Comparison of ENCODE assay signal across 31 cellular contexts in genomic region chr13:76153239-76153638, GRCh38.
"Had no signal": no experiment of that assay in that cellular context is flagged by ENCODE, and none has a peak within 500 bp of the region (broad histone marks: within the 10 kb centered on the region; RNA-seq: fewer than 3 reads in every experiment).

No MANE protein-coding gene starts in this region.

- H3K27me3 ChIP-seq: adrenal gland, ascending aorta, body of pancreas, brain microvascular endothelial cell, breast epithelium, cardiac muscle cell had no signal

- H3K36me3 ChIP-seq: adrenal gland, ascending aorta, brain microvascular endothelial cell, breast epithelium, cardiac muscle cell had no signal

- H3K9me3 ChIP-seq: adrenal gland, ascending aorta, body of pancreas, breast epithelium had no signal

- H3K4me1 ChIP-seq: adrenal gland, ascending aorta, body of pancreas, breast epithelium had no signal

- H3K27ac ChIP-seq: adrenal gland, ascending aorta, body of pancreas, brain microvascular endothelial cell, breast epithelium, cardiac muscle cell had no signal

- H3K4me3 ChIP-seq: adrenal gland, ascending aorta, body of pancreas, breast epithelium, cardiac muscle cell had no signal

- ATAC-seq: activated naive CD4-positive, alpha-beta T cell treated with anti-CD3 and anti-CD28 coated beads, Interleukin-2, amount 50 U/mL, for 72 hours; activated naive CD8-positive, alpha-beta T cell treated with anti-CD3 and anti-CD28 coated beads, Interleukin-2, amount 50 U/mL, for 24 hours; activated T-cell treated with anti-CD3 and anti-CD28 coated beads, Interleukin-2, amount 50 U/mL, for 4 hours; activated T-cell treated with anti-CD3 and anti-CD28 coated beads, Interleukin-2, amount 50 U/mL, for 72 hours; activated T-helper 17 cell treated with anti-CD3 and anti-CD28 coated beads, Interleukin-2, amount 50 U/mL, for 72 hours; body of pancreas had no signal

- DNase-seq: activated effector memory CD4-positive, alpha-beta T cell treated with anti-CD3 and anti-CD28 coated beads, Interleukin-2, amount 50 U/mL, for 16 hours; activated effector memory CD4-positive, alpha-beta T cell treated with Interleukin-2 at 50 U/mL for 16 hours; activated gamma-delta T cell; activated gamma-delta T cell treated with Interleukin-2 at 50 U/mL for 16 hours; activated naive CD4-positive, alpha-beta T cell; activated naive CD4-positive, alpha-beta T cell treated with anti-CD3 and anti-CD28 coated beads for 36 hours; activated naive CD4-positive, alpha-beta T cell treated with anti-CD3 and anti-CD28 coated beads, Interleukin-2, amount 10 ng/mL, durations not matched to agents 7 days and 5 days; activated naive CD4-positive, alpha-beta T cell treated with anti-CD3 and anti-CD28 coated beads, Interleukin-2, amount 50 U/mL, for 16 hours; activated naive CD4-positive, alpha-beta T cell treated with Interleukin-2 at 50 U/mL for 16 hours; activated naive CD8-positive, alpha-beta T cell treated with anti-CD3 and anti-CD28 coated beads for 36 hours; activated naive CD8-positive, alpha-beta T cell treated with anti-CD3 and anti-CD28 coated beads, Interleukin-2, amount 10 ng/mL, durations not matched to agents 7 days and 5 days; activated naive CD8-positive, alpha-beta T cell treated with anti-CD3 and anti-CD28 coated beads, Interleukin-2, amount 50 U/mL, for 24 hours; activated T-cell treated with anti-CD3 and anti-CD28 coated beads, Interleukin-2, amount 50 U/mL, for 24 hours; activated T-cell treated with anti-CD3 and anti-CD28 coated beads, Interleukin-2, amount 50 U/mL, for 4 hours; activated T-cell treated with anti-CD3 and anti-CD28 coated beads, Interleukin-2, amount 50 U/mL, for 48 hours; activated T-cell treated with anti-CD3 and anti-CD28 coated beads, Interleukin-2, amount 50 U/mL, for 72 hours; adrenal gland; amniotic stem cell; amygdala; anterior cingulate cortex; aorta; body of pancreas; brain microvascular endothelial cell; caudate nucleus; central memory CD4-positive, alpha-beta T cell; cerebellar nuclear complex had no signal
